24 cellular contexts compared by ENCODE assay signal in the genomic region with DNA sequence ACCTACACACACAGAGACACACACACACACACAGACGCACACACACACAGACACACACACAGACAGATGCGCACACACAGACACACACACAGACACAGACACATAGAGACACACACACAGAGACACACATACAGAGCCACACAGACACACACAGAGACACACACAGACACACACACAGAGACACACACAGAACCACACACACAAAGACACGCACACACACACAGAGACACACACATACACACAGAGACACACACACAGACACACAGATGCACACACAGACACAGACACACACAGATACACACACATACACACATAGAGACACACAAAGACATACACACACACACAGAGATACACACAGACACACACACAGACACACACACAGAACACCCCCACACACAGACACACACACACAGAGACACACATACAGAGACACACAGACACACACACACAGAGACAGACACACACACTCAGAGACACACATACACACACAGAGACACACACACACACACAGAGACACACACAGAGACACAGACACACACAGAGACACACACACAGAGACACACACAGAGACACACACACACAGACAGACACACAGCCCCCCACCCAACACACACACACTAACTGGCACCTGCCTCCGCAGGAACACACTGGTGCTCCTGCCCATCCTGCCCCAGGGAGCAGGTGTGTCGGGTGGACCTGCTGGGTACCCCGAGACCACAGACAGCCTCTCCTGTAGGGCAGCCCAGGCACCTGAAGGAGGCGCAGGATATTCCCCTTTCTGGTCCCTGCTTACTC. TPM values are rescaled to one million over a fixed set of nuclear protein-coding genes. Genes with fewer than 3 reads are reported as not detected.
DNase-seq lines count a peak whose midpoint lies in the region; ATAC-seq, FAIRE-seq and TF ChIP-seq lines count a peak whose summit lies in the region.
"Had no signal": no experiment of that assay in that cellular context is flagged by ENCODE, and none has a peak within 500 bp of the region (broad histone marks: within the 10 kb centered on the region; RNA-seq: fewer than 3 reads in every experiment).

No MANE protein-coding gene starts in this region.

- 34% methylated on average over 7 of the region's 7 CpGs for WGBS in K562 (ENCODE audit: insufficient coverage, low coverage, missing lambda C conversion rate)

- H3K4me2 ChIP-seq in Karpas-422 (ENCODE audit: low read depth, low read length, poor library complexity, severe bottlenecking) (no peak overlapping the region), K562 (ENCODE audit: insufficient read depth, low read length) (no peak overlapping the region)

- H3K4me3 Mint-ChIP-seq in progenitor cell of endocrine pancreas (ENCODE audit: low read depth): no peak overlapping the region
- H3K4me3 Mint-ChIP-seq: activated naive CD4-positive, alpha-beta T cell treated with anti-CD3 and anti-CD28 coated beads, Interleukin-2, amount 50 U/mL, for 24 hours; central memory CD8-positive, alpha-beta T cell; naive B cell had no signal

- H2AFZ ChIP-seq in Karpas-422 (ENCODE audit: low read length): no peak overlapping the region
- no peak overlapping the region for H2AFZ ChIP-seq in K562 (ENCODE audit: low read depth, low read length)

- no peaks in the 10 kb centered on the region for H3K9me3 ChIP-seq in Karpas-422 (ENCODE audit: low read length)
- H3K9me3 ChIP-seq in K562 (replicated peaks; ENCODE audit: control insufficient read depth, insufficient read depth, low read depth, low read length): no peaks in the 10 kb centered on the region
- H3K9me3 ChIP-seq: Caco-2, right atrium auricular region had no signal

- H3K27me3 ChIP-seq in Karpas-422 (ENCODE audit: low read length) (no peaks in the 10 kb centered on the region), K562 (ENCODE audit: control insufficient read depth in 2 of 2, insufficient read depth in 2 of 2, low read length in 2 of 2) (peaks cover 22 to 50% of the 10 kb centered on the region in 2 experiments; a peak in 4 of 5 replicates)
- H3K27me3 ChIP-seq: right atrium auricular region had no signal

- H3K9me3 Mint-ChIP-seq in progenitor cell of endocrine pancreas (ENCODE audit: low read depth): no peaks in the 10 kb centered on the region
- H3K9me3 Mint-ChIP-seq: activated naive CD4-positive, alpha-beta T cell treated with anti-CD3 and anti-CD28 coated beads, Interleukin-2, amount 50 U/mL, for 24 hours; central memory CD8-positive, alpha-beta T cell had no signal

- CTCF ChIA-PET in K562 (lab: Yijun Ruan, JAX; ENCODE audit: low intra/inter-chr PET ratio): no interaction called here

- no peaks in the 10 kb centered on the region for H3K36me3 ChIP-seq in Karpas-422 (ENCODE audit: insufficient read depth, low read length)
- H3K36me3 ChIP-seq in K562 (ENCODE audit: control insufficient read depth, insufficient read depth, low read length): no peaks in the 10 kb centered on the region
- H3K36me3 ChIP-seq: right atrium auricular region had no signal

- TF ChIP-seq RAD21 in K562 (CRISPR knock-in tag; conservative IDR thresholded peaks at IDR 0.05 in 1 of 2, IDR thresholded peaks at IDR 0.05 in 1 of 2): no peak

- H3K9ac ChIP-seq in Karpas-422 (ENCODE audit: low read length) (no peak overlapping the region), K562 (ENCODE audit: insufficient read depth in 1 of 2, low read depth in 2 of 2, low read length in 2 of 2) (no peak overlapping the region)

- H3K27ac ChIP-seq in Karpas-422 (ENCODE audit: low read length): no peak overlapping the region
- no peak overlapping the region for H3K27ac ChIP-seq in K562 (ENCODE audit: extremely low read depth, low read depth, low read length)
- H3K27ac ChIP-seq: right atrium auricular region had no signal

- H3K9me1 ChIP-seq in K562 (ENCODE audit: control insufficient read depth, insufficient read depth, low read length): no peaks in the 10 kb centered on the region

- H3K27me3 Mint-ChIP-seq in progenitor cell of endocrine pancreas: peaks cover 7% of the 10 kb centered on the region
- H3K27me3 Mint-ChIP-seq: central memory CD8-positive, alpha-beta T cell had no signal

- ATAC-seq in K562: peak; percentile 27
- ATAC-seq: stimulated activated naive CD8-positive, alpha-beta T cell treated with anti-CD3 and anti-CD28 coated beads, Interleukin-15, Interleukin-2, amounts not matched to agents 100 U/mL and 50 U/mL, for 24 hours had no signal

- H3K4me1 Mint-ChIP-seq in progenitor cell of endocrine pancreas (ENCODE audit: low read depth): peaks cover 2% of the 10 kb centered on the region
- H3K4me1 Mint-ChIP-seq: activated naive CD4-positive, alpha-beta T cell treated with anti-CD3 and anti-CD28 coated beads, Interleukin-2, amount 50 U/mL, for 24 hours; central memory CD8-positive, alpha-beta T cell had no signal

- no peaks in the 10 kb centered on the region for H3K9me2 ChIP-seq in Karpas-422 (replicated peaks; ENCODE audit: insufficient read depth, low read length)

- TF ChIP-seq POLR2A in K562 (conservative IDR thresholded peaks at IDR 0.05): no peak

- H3K79me2 ChIP-seq in Karpas-422 (ENCODE audit: low read length) (no peaks in the 10 kb centered on the region), K562 (ENCODE audit: control insufficient read depth, insufficient read depth, low read length) (no peaks in the 10 kb centered on the region)

- no peaks in the 10 kb centered on the region for H4K20me1 ChIP-seq in Karpas-422 (ENCODE audit: insufficient read depth, low read depth, low read length)
- H4K20me1 ChIP-seq in K562 (replicated peaks; ENCODE audit: control insufficient read depth, insufficient read depth, low read length): no peaks in the 10 kb centered on the region

- TF ChIP-seq CTCF in K562 (IDR thresholded peaks at IDR 0.05 in 2 of 3, conservative IDR thresholded peaks at IDR 0.05 in 1 of 3; ENCODE audit: insufficient read depth in 2 of 3, low read depth in 1 of 3, low read length in 3 of 3) (peak; percentile 14 to 52 (median 14); a peak in 2 of 6 replicates), progenitor cell of endocrine pancreas (IDR thresholded peaks at IDR 0.05; ENCODE audit: unreplicated experiment) (peak; percentile 21)

- no TSS peak for BruUV-seq in K562 (replicated peaks; lab: Mats Ljungman, UMichigan)

- H3K4me1 ChIP-seq in Karpas-422 (ENCODE audit: low read length) (peaks cover 6% of the 10 kb centered on the region; the same call in 1 of the 2 replicates), K562 (replicated peaks in 1 of 2; ENCODE audit: control insufficient read depth in 2 of 2, insufficient read depth in 2 of 2, low read length in 2 of 2) (peaks cover 0 to 34% of the 10 kb centered on the region in 2 experiments; a peak in 2 of 5 replicates)
- H3K4me1 ChIP-seq: Caco-2 had no signal

- POLR2A ChIA-PET in K562 (lab: Yijun Ruan, JAX): no interaction called here

- FAIRE-seq in K562 (lab: Jason Lieb, UNC): peak; percentile 90
- FAIRE-seq: TTC549 had no signal

- in situ Hi-C loops in K562 (cut with MboI): loop anchor here (25.0 kb wide), 1 partner anchor 1959 kb away; a partner anchor contains a TSS

- no peak for TF ChIP-seq EP300 in K562 (IDR thresholded peaks at IDR 0.05; ENCODE audit: low read length)

- H3K4me3 ChIP-seq in Karpas-422 (ENCODE audit: low read length) (no peak overlapping the region), K562 (no peak overlapping the region)
- H3K4me3 ChIP-seq: right atrium auricular region had no signal

- H3K27ac Mint-ChIP-seq in progenitor cell of endocrine pancreas: no peak overlapping the region
- H3K27ac Mint-ChIP-seq: activated naive CD4-positive, alpha-beta T cell treated with anti-CD3 and anti-CD28 coated beads, Interleukin-2, amount 50 U/mL, for 24 hours; naive B cell had no signal

- H3K36me3 Mint-ChIP-seq in progenitor cell of endocrine pancreas (ENCODE audit: insufficient read depth): no peaks in the 10 kb centered on the region
- H3K36me3 Mint-ChIP-seq: activated naive CD4-positive, alpha-beta T cell treated with anti-CD3 and anti-CD28 coated beads, Interleukin-2, amount 50 U/mL, for 24 hours; naive B cell had no signal

- peak; percentile 39 for DNase-seq in NCI-H2107 treated with DMSO at 0.1 percent for 48 hours (lab: John Stamatoyannopoulos, UW; ENCODE audit: unreplicated experiment)
- DNase-seq in NCI-H2107 (lab: John Stamatoyannopoulos, UW): no peak
- DNase-seq in Karpas-422: peak; percentile 52
- no peak for DNase-seq in K562 (ENCODE audit: extremely low read depth in 1 of 4, low spot score in 3 of 4)
- no peak for DNase-seq in progenitor cell of endocrine pancreas (ENCODE audit: low spot score, unreplicated experiment)
- DNase-seq in activated effector memory CD4-positive, alpha-beta T cell treated with Interleukin-2 at 50 U/mL for 16 hours: no peak
- no peak for DNase-seq in NAMALWA (ENCODE audit: low spot score)
- no peak for DNase-seq in activated CD4-positive, alpha-beta T cell treated with anti-CD3 and anti-CD28 coated beads for 4 hours
- DNase-seq: activated CD4-positive, alpha-beta T cell treated with anti-CD3 and anti-CD28 coated beads for 48 hours; Caco-2; EL; mesendoderm; naive B cell; NCI-H1105 treated with DMSO at 0.1 percent for 48 hours; NCI-H526 treated with DMSO at 0.1 percent for 48 hours; Right ventricle myocardium superior; stimulated activated CD4-positive, alpha-beta T cell treated with anti-CD3 and anti-CD28 coated beads, Interleukin-12 subunit alpha, Interleukin-12 subunit beta, amount 100 ng/mL, for 4 hours; stimulated activated CD4-positive, alpha-beta T cell treated with anti-CD3 and anti-CD28 coated beads, Interleukin-4, amount 100 ng/mL, for 4 hours; stimulated activated naive CD8-positive, alpha-beta T cell treated with anti-CD3 and anti-CD28 coated beads, Interleukin-15, Interleukin-2, amounts not matched to agents 100 U/mL and 50 U/mL, for 24 hours; T-helper 1 cell had no signal

- intact Hi-C loops in K562 (cut with micrococcal nuclease): no loop called here

RNA-seq across cellular contexts. Expression of a gene that starts 5.5 kb away (rescaled TPM):
- total RNA-seq in Karpas-422 (2014; rRNA removed; shearing (Covaris generic); ENCODE audit: low replicate concordance): not detected in 2 replicates
- 0.28 and 2.8 TPM in 2 replicates for total RNA-seq in K562 (2011; cell fraction: chromatin; rRNA removed; ENCODE audit: low replicate concordance)
- 5.0 and 5.1 TPM in 2 replicates for total RNA-seq in K562 (2011; cell fraction: nucleolus; rRNA removed)
- total RNA-seq in K562 (2011; cell fraction: nucleoplasm; rRNA removed): 1.1 and 1.6 TPM in 2 replicates
- total RNA-seq in K562 (2014; rRNA removed) (2.1 and 2.7 TPM in 2 replicates), K562 (2014; rRNA removed; fragmentation: Illumina TruSeq; extraction: Trizol) (0.10 and 0.11 TPM in 2 replicates), K562 (2015; rRNA removed; fragmentation: Illumina TruSeq; extraction: Trizol) (0.33 and 0.34 TPM in 2 replicates), K562 (2021) (1.7 TPM in 2 replicates), progenitor cell of endocrine pancreas (1.6 and 1.8 TPM in 2 replicates)
- polyA plus RNA-seq in K562 (2011; rRNA removed) (0.27 and 0.32 TPM in 2 replicates), K562 (2014; fragmentation: Illumina TruSeq; extraction: Trizol) (0.07 and 0.33 TPM in 2 replicates), K562 (2014; fragmentation: Nextera tagmentation; extraction: Ambion mirVana) (not detected), K562 (2014; rRNA removed) (0.46 and 0.82 TPM in 2 replicates)
- polyA plus RNA-seq in K562 (2011; cell fraction: cytosol; rRNA removed): 0.44 and 2.1 TPM in 2 replicates
- 0.35 and 0.71 TPM in 2 replicates for polyA plus RNA-seq in K562 (2011; cell fraction: nucleus; rRNA removed)
- polyA plus RNA-seq in K562 (2012): 0.32 and 0.55 TPM in 2 replicates
- 0.15 and 0.21 TPM in 2 replicates for polyA minus RNA-seq in K562 (2011; rRNA and poly(A)+ RNA removed)
- 0.91 and 0.95 TPM in 2 replicates for polyA minus RNA-seq in K562 (2011; cell fraction: cytosol; rRNA and poly(A)+ RNA removed)
- 2.2 and 2.4 TPM in 2 replicates for polyA minus RNA-seq in K562 (2011; cell fraction: nucleus; rRNA and poly(A)+ RNA removed)

Comparison
In these comparisons a context has a peak if more than half of its experiments do, and no peak if none do; other contexts are left out.
1. DNase-seq: peak in NCI-H2107 treated with DMSO at 0.1 percent for 48 hours (single experiment) and Karpas-422 (single experiment); none in NCI-H2107 (single experiment), K562 (0 of 4), progenitor cell of endocrine pancreas (single experiment), activated effector memory CD4-positive, alpha-beta T cell treated with Interleukin-2 at 50 U/mL for 16 hours (single experiment), NAMALWA (single experiment) and activated CD4-positive, alpha-beta T cell treated with anti-CD3 and anti-CD28 coated beads for 4 hours (0 of 2).